In the genomic region with DNA sequence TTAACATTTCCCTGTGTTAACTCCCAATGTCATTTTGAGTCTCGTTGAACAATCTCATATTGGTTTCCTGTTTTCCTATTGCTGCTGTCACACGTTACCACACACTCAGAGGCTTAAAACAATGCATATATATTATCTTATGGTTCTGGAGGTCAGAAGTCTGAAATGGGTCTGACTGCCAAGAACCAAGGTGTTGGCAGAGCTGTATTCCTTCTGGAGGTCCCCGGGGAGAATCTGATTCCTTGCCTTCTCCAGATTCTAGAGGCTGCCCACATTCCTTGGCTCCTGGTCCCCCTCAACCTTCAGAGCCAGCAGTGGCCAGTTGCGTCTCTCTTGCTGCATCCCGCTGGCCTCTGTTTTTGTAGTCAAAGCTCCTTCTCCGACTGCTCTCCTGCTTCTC, we compare ENCODE assay signal across 26 cellular contexts. TPM values are rescaled to one million over a fixed set of nuclear protein-coding genes. Genes with fewer than 3 reads are reported as not detected.
DNase-seq lines count a peak whose midpoint lies in the region; ATAC-seq and TF ChIP-seq lines count a peak whose summit lies in the region.
"Had no signal": no experiment of that assay in that cellular context is flagged by ENCODE, and none has a peak within 500 bp of the region (broad histone marks: within the 10 kb centered on the region; RNA-seq: fewer than 3 reads in every experiment).

No MANE protein-coding gene starts in this region.

- H3K27ac ChIP-seq in ACC112 (ENCODE audit: low read depth, low read length): peak overlapping the region; percentile 75
- no peak overlapping the region for H3K27ac ChIP-seq in osteoblast (ENCODE audit: low read depth, low read length)
- H3K27ac ChIP-seq: 22Rv1, A549, BLaER1 had no signal

- no peak overlapping the region for H3K27ac Mint-ChIP-seq in activated CD8-positive, alpha-beta memory T cell treated with anti-CD3 and anti-CD28 coated beads, Interleukin-2, amount 10 ng/mL, durations not matched to agents 7 days and 5 days
- H3K27ac Mint-ChIP-seq: CD14-positive monocyte; CD4-positive, alpha-beta memory T cell; CD4-positive, CD25-positive, alpha-beta regulatory T cell; CD8-positive, alpha-beta memory T cell had no signal

- peak; percentile 19 for DNase-seq in activated CD8-positive, alpha-beta memory T cell treated with anti-CD3 and anti-CD28 coated beads, Interleukin-2, amount 10 ng/mL, durations not matched to agents 7 days and 5 days
- no peak for DNase-seq in activated CD8-positive, alpha-beta memory T cell treated with anti-CD3 and anti-CD28 coated beads, Interleukin-2, amount 50 U/mL, for 48 hours
- DNase-seq in fibroblast of the aortic adventitia (ENCODE audit: low read depth) (peak; percentile 34), osteoblast (ENCODE audit: insufficient read length, low spot score, missing footprints) (peak; percentile 34)
- no peak for DNase-seq in stimulated activated CD4-positive, alpha-beta T cell treated with anti-CD3 and anti-CD28 coated beads, Interleukin-4, amount 100 ng/mL, for 24 hours
- DNase-seq: ACHN; BE2C; C1 segment of cervical spinal cord; CD4-positive, alpha-beta memory T cell; CD4-positive, CD25-positive, alpha-beta regulatory T cell; CD8-positive, alpha-beta memory T cell; COR-L47; DMS 273 treated with DMSO at 0.1 percent for 48 hours; DMS153; DMS53; DMS79; DND-41; GDM1 had no signal

- H3K27me3 Mint-ChIP-seq in activated CD8-positive, alpha-beta memory T cell treated with anti-CD3 and anti-CD28 coated beads, Interleukin-2, amount 10 ng/mL, durations not matched to agents 7 days and 5 days: peaks cover 18% of the 10 kb centered on the region

- H3K4me3 Mint-ChIP-seq in activated CD8-positive, alpha-beta memory T cell treated with anti-CD3 and anti-CD28 coated beads, Interleukin-2, amount 10 ng/mL, durations not matched to agents 7 days and 5 days: no peak overlapping the region
- H3K4me3 Mint-ChIP-seq: CD14-positive monocyte; CD4-positive, alpha-beta memory T cell; CD4-positive, CD25-positive, alpha-beta regulatory T cell; CD8-positive, alpha-beta memory T cell had no signal

- H3K9me3 ChIP-seq in osteoblast (ENCODE audit: low read depth, low read length): no peaks in the 10 kb centered on the region
- H3K9me3 ChIP-seq: BE2C had no signal

- H3K79me2 ChIP-seq in ACC112 (ENCODE audit: control insufficient read depth, insufficient read depth, low read length, unreplicated experiment): no peaks in the 10 kb centered on the region
- H3K79me2 ChIP-seq in osteoblast (ENCODE audit: insufficient read depth, low read length): no peaks in the 10 kb centered on the region

- no peak for ATAC-seq in activated CD8-positive, alpha-beta memory T cell treated with anti-CD3 and anti-CD28 coated beads, Interleukin-2, amount 10 ng/mL, durations not matched to agents 7 days and 5 days
- ATAC-seq in GM19452 (IDR thresholded peaks at IDR 0.05; ENCODE audit: unreplicated experiment): no peak
- ATAC-seq: A549, GM12878 had no signal

- no peaks in the 10 kb centered on the region for H3K4me1 Mint-ChIP-seq in activated CD8-positive, alpha-beta memory T cell treated with anti-CD3 and anti-CD28 coated beads, Interleukin-2, amount 10 ng/mL, durations not matched to agents 7 days and 5 days
- H3K4me1 Mint-ChIP-seq: CD14-positive monocyte; CD4-positive, alpha-beta memory T cell; CD4-positive, CD25-positive, alpha-beta regulatory T cell; CD8-positive, alpha-beta memory T cell had no signal

- H3K4me1 ChIP-seq in ACC112 (ENCODE audit: control insufficient read depth, insufficient read depth, low read length, unreplicated experiment) (peaks cover 14% of the 10 kb centered on the region), osteoblast (ENCODE audit: insufficient read depth, low read length) (peaks cover 5% of the 10 kb centered on the region)
- H3K4me1 ChIP-seq: A549, BE2C, BLaER1 had no signal

- H3K4me3 ChIP-seq in ACC112 (ENCODE audit: low read depth, low read length): peak overlapping the region; percentile 49; the same call in 1 of the 2 replicates
- H3K4me3 ChIP-seq in fibroblast of the aortic adventitia (ENCODE audit: low read depth, low read length): no peak overlapping the region
- H3K4me3 ChIP-seq in osteoblast (ENCODE audit: insufficient read depth, low read length): no peak overlapping the region
- H3K4me3 ChIP-seq: A549, BLaER1, GM12878 had no signal

- peaks cover 3% of the 10 kb centered on the region for H3K9me3 Mint-ChIP-seq in activated CD8-positive, alpha-beta memory T cell treated with anti-CD3 and anti-CD28 coated beads, Interleukin-2, amount 10 ng/mL, durations not matched to agents 7 days and 5 days (ENCODE audit: low read depth)

- H4K20me1 ChIP-seq in osteoblast (ENCODE audit: insufficient read depth, low read length): no peaks in the 10 kb centered on the region
- H4K20me1 ChIP-seq: BLaER1 had no signal

- CTCF ChIA-PET in activated CD8-positive, alpha-beta memory T cell treated with anti-CD3 and anti-CD28 coated beads, Interleukin-2, amount 10 ng/mL, durations not matched to agents 7 days and 5 days (lab: Charles Lee): no interaction called here

- H3K27me3 ChIP-seq in ACC112 (ENCODE audit: insufficient read depth, low read length): no peaks in the 10 kb centered on the region
- no peaks in the 10 kb centered on the region for H3K27me3 ChIP-seq in osteoblast (ENCODE audit: insufficient read depth, low read length)
- H3K27me3 ChIP-seq: BE2C, BLaER1 had no signal

- no peak overlapping the region for H3K4me2 ChIP-seq in osteoblast (ENCODE audit: insufficient read depth, low read length)
- H3K4me2 ChIP-seq: A549, BLaER1 had no signal

- no peaks in the 10 kb centered on the region for H3K36me3 Mint-ChIP-seq in activated CD8-positive, alpha-beta memory T cell treated with anti-CD3 and anti-CD28 coated beads, Interleukin-2, amount 10 ng/mL, durations not matched to agents 7 days and 5 days
- H3K36me3 Mint-ChIP-seq: CD14-positive monocyte; CD4-positive, alpha-beta memory T cell; CD4-positive, CD25-positive, alpha-beta regulatory T cell; CD8-positive, alpha-beta memory T cell had no signal

- TF ChIP-seq CTCF in fibroblast of the aortic adventitia (IDR thresholded peaks at IDR 0.05; ENCODE audit: insufficient read depth, low read length) (no peak), osteoblast (IDR thresholded peaks at IDR 0.05; ENCODE audit: extremely low read depth, low read depth, low read length) (no peak)

- H2AFZ ChIP-seq in ACC112 (ENCODE audit: low read length, unreplicated experiment) (peak overlapping the region; percentile 48), osteoblast (ENCODE audit: low read length) (no peak overlapping the region)

- H3K36me3 ChIP-seq in ACC112 (ENCODE audit: insufficient read depth, low read length) (no peaks in the 10 kb centered on the region), osteoblast (ENCODE audit: insufficient read depth, low read length) (no peaks in the 10 kb centered on the region)
- H3K36me3 ChIP-seq: BE2C, BLaER1 had no signal

RNA-seq across cellular contexts. Expression of a gene that starts 17.5 kb away (rescaled TPM):
- total RNA-seq in activated CD8-positive, alpha-beta memory T cell treated with anti-CD3 and anti-CD28 coated beads, Interleukin-2, amount 10 ng/mL, durations not matched to agents 7 days and 5 days: not detected
- total RNA-seq in fibroblast of the aortic adventitia (ENCODE audit: low replicate concordance) (1.1 and 2.6 TPM in 2 replicates), osteoblast (under 0.01 and 0.36 TPM in 2 replicates)
- total RNA-seq: CD4-positive, CD25-positive, alpha-beta regulatory T cell; CD8-positive, alpha-beta memory T cell had no signal

RNA-seq across cellular contexts. Expression of a gene that starts 18.0 kb away (rescaled TPM):
- not detected for total RNA-seq in activated CD8-positive, alpha-beta memory T cell treated with anti-CD3 and anti-CD28 coated beads, Interleukin-2, amount 10 ng/mL, durations not matched to agents 7 days and 5 days
- total RNA-seq in fibroblast of the aortic adventitia (ENCODE audit: low replicate concordance) (0.08 and 1.3 TPM in 2 replicates), osteoblast (not detected in 2 replicates)
- total RNA-seq: A172; CD4-positive, CD25-positive, alpha-beta regulatory T cell; CD8-positive, alpha-beta memory T cell had no signal

Comparison
In these comparisons a context has a peak if more than half of its experiments do, and no peak if none do; other contexts are left out.
1. DNase-seq: peak in activated CD8-positive, alpha-beta memory T cell treated with anti-CD3 and anti-CD28 coated beads, Interleukin-2, amount 10 ng/mL, durations not matched to agents 7 days and 5 days (single experiment), fibroblast of the aortic adventitia (single experiment) and osteoblast (single experiment); none in activated CD8-positive, alpha-beta memory T cell treated with anti-CD3 and anti-CD28 coated beads, Interleukin-2, amount 50 U/mL, for 48 hours (single experiment) and stimulated activated CD4-positive, alpha-beta T cell treated with anti-CD3 and anti-CD28 coated beads, Interleukin-4, amount 100 ng/mL, for 24 hours (single experiment).